ENCODE assay signal across 20 cellular contexts in the genomic region with DNA sequence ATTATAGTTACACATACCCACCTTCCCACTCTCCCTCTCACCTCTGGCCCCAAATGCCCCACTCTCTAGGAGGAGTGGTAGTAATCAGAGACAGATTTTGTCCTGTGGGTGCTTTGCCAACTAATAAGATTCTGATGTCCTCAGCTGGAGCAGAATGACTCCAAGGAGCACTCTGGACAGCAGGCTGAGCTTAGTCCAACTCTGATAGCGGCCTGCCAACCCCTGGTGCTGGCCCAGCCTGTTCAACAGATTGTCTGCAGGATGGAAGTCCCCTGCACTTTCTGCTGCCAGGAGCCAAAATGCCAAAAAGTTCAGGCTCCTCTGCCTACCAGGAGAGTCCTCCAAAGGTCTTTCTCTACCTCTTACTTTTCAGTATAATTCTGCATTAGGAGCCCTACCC.
DNase-seq lines count a peak whose midpoint lies in the region; ATAC-seq and TF ChIP-seq lines count a peak whose summit lies in the region.
"Had no signal": no experiment of that assay in that cellular context is flagged by ENCODE, and none has a peak within 500 bp of the region (broad histone marks: within the 10 kb centered on the region; RNA-seq: fewer than 3 reads in every experiment).

No MANE protein-coding gene starts in this region.

- H3K4me1 Mint-ChIP-seq in progenitor cell of endocrine pancreas (ENCODE audit: low read depth): peaks cover 4% of the 10 kb centered on the region

- H3K4me3 Mint-ChIP-seq in progenitor cell of endocrine pancreas (ENCODE audit: low read depth): no peak overlapping the region
- H3K4me3 Mint-ChIP-seq: CD8-positive, alpha-beta T cell had no signal

- H3K4me1 ChIP-seq in body of pancreas (peaks cover 24% of the 10 kb centered on the region), heart right ventricle (peaks cover 0 to 32% (median 7%) of the 10 kb centered on the region in 9 donors)

- H3K9me3 ChIP-seq in MG63 (no peaks in the 10 kb centered on the region), body of pancreas (no peaks in the 10 kb centered on the region), heart right ventricle (no peaks in the 10 kb centered on the region)
- H3K9me3 ChIP-seq: BLaER1 had no signal

- H3K27me3 ChIP-seq in MG63: no peaks in the 10 kb centered on the region
- H3K27me3 ChIP-seq in body of pancreas: no peaks in the 10 kb centered on the region
- H3K27me3 ChIP-seq in heart right ventricle: no peaks in the 10 kb centered on the region
- H3K27me3 ChIP-seq: BLaER1 had no signal

- ATAC-seq in body of pancreas (peak; percentile 47), heart right ventricle (peak; percentile 46 to 94 (median 89)), GM18870 (IDR thresholded peaks at IDR 0.05; ENCODE audit: unreplicated experiment) (no peak)
- ATAC-seq: CD8-positive, alpha-beta T cell; Panc1 had no signal

- H3K4me3 ChIP-seq in MG63 (no peak overlapping the region), body of pancreas (no peak overlapping the region), heart right ventricle (no peak overlapping the region)
- H3K4me3 ChIP-seq: BLaER1 had no signal

- intact Hi-C loops in body of pancreas (cut with DNase I) (loop anchor here (5.0 kb wide), 1 partner anchor 118 kb away; no protein-coding TSS in a partner anchor), heart right ventricle (cut with DNase I) (loop anchor here in 7 of 10 donors (5.0 to 10.0 kb wide), 4 partner anchors 118 to 338 kb away; no protein-coding TSS in a partner anchor)

- DNase-seq in MG63 (peak; percentile 48), body of pancreas (peak; percentile 45 to 69 (median 50)), heart right ventricle (peak; percentile 66 to 70), progenitor cell of endocrine pancreas (ENCODE audit: low spot score, unreplicated experiment) (no peak), HuH-7.5 (ENCODE audit: low spot score) (no peak), NCI-H526 treated with DMSO at 0.1 percent for 48 hours (lab: John Stamatoyannopoulos, UW) (no peak), HCEC 1CT (no peak)
- DNase-seq: CD8-positive, alpha-beta T cell; DMS53; EL; NCI-H1417; NCI-H187; NCI-H2107; NCI-H2227 treated with DMSO at 0.1 percent for 48 hours; NCI-H526; SW 1271 had no signal

- TF ChIP-seq CTCF in body of pancreas (IDR thresholded peaks at IDR 0.05): no peak
- no peak for TF ChIP-seq CTCF in heart right ventricle (IDR thresholded peaks at IDR 0.05)
- TF ChIP-seq CTCF in progenitor cell of endocrine pancreas (IDR thresholded peaks at IDR 0.05; ENCODE audit: unreplicated experiment): no peak

- TF ChIP-seq POLR2A in body of pancreas (IDR thresholded peaks at IDR 0.05): no peak

- H3K36me3 Mint-ChIP-seq in progenitor cell of endocrine pancreas (ENCODE audit: insufficient read depth): peaks cover 2% of the 10 kb centered on the region
- H3K36me3 Mint-ChIP-seq: CD8-positive, alpha-beta T cell had no signal

- H3K36me3 ChIP-seq in MG63 (no peaks in the 10 kb centered on the region), body of pancreas (replicated peaks in 1 of 2; ENCODE audit: insufficient read depth in 1 of 2, low read depth in 2 of 2) (no peaks in the 10 kb centered on the region), heart right ventricle (peaks cover 0 to under 1% (median 0%) of the 10 kb centered on the region in 9 donors)
- H3K36me3 ChIP-seq: BLaER1 had no signal

- no peaks in the 10 kb centered on the region for H3K27me3 Mint-ChIP-seq in progenitor cell of endocrine pancreas

- peak overlapping the region; percentile 50 for H3K27ac Mint-ChIP-seq in progenitor cell of endocrine pancreas
- H3K27ac Mint-ChIP-seq: CD8-positive, alpha-beta T cell had no signal

- WGBS in body of pancreas, 2 donors: 11 to 40% methylated on average over 1 of the region's 1 CpG
- WGBS in heart right ventricle, 2 donors: 38 to 69% methylated on average over 1 of the region's 1 CpG

- no peak overlapping the region for H3K27ac ChIP-seq in body of pancreas
- peak overlapping the region in 5 of 10 donors; percentile 15 to 59 (median 40) for H3K27ac ChIP-seq in heart right ventricle
- H3K27ac ChIP-seq: BLaER1, KMS-11 had no signal

- H3K9me3 Mint-ChIP-seq in progenitor cell of endocrine pancreas (ENCODE audit: low read depth): no peaks in the 10 kb centered on the region
- H3K9me3 Mint-ChIP-seq: CD8-positive, alpha-beta T cell had no signal

Comparison
In these comparisons a context has a peak if more than half of its experiments do, and no peak if none do; other contexts are left out.
1. DNase-seq: peak in MG63 (single experiment), body of pancreas (4 of 4) and heart right ventricle (2 of 2); none in progenitor cell of endocrine pancreas (single experiment), HuH-7.5 (single experiment), NCI-H526 treated with DMSO at 0.1 percent for 48 hours (single experiment) and HCEC 1CT (single experiment).